In the genomic region with DNA sequence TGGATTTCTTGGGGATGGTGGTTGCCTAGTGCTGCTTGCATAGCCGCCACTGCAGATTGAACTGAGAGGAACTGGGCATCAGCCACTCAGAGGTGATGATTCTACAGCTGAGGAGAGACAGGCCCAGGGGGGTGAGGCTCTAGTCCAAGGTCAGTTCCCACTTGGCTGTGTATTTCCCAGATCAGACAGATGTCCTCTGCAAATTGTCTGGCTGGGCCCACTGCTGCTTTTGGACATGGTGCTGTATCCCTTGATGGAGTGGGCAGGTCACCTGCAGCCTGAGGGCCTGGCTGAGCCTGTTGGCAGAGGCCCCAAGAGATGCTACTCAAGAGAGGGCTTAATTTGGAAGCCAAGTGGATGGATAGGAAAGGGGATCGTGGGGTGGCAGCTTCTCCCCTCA, we compare ENCODE assay signal across 16 cellular contexts.
"Had no signal": no experiment of that assay in that cellular context is flagged by ENCODE, and none has a peak within 500 bp of the region (broad histone marks: within the 10 kb centered on the region; RNA-seq: fewer than 3 reads in every experiment).

No MANE protein-coding gene starts in this region.

- H3K9me3 ChIP-seq: lower lobe of right lung, neutrophil, tibial artery had no signal

- DNase-seq: activated CD4-positive, alpha-beta T cell treated with anti-CD3 and anti-CD28 coated beads for 36 hours; activated CD8-positive, alpha-beta T cell treated with anti-CD3 and anti-CD28 coated beads for 36 hours; activated naive CD4-positive, alpha-beta T cell treated with anti-CD3 and anti-CD28 coated beads for 36 hours; effector CD4-positive, alpha-beta T cell; hypothalamus; kidney glomerular epithelial cell; lower lobe of right lung; naive B cell; retina; T-helper 9 cell; tibial artery had no signal

- H3K4me3 ChIP-seq: coronary artery, lower lobe of right lung, tibial artery had no signal

- ATAC-seq: activated CD4-positive, alpha-beta T cell treated with anti-CD3 and anti-CD28 coated beads for 36 hours; activated CD8-positive, alpha-beta T cell treated with anti-CD3 and anti-CD28 coated beads for 36 hours; lower lobe of right lung had no signal

- H3K27me3 ChIP-seq: neutrophil, tibial artery had no signal

- H3K27ac ChIP-seq: coronary artery, lower lobe of right lung, neutrophil, tibial artery, VCaP had no signal

- FAIRE-seq: astrocyte, small intestine had no signal
